9 cellular contexts compared by ENCODE assay signal in genomic region chr10:17645591-17646345, GRCh38. TPM values are rescaled to one million over a fixed set of nuclear protein-coding genes. Genes with fewer than 3 reads are reported as not detected.
DNase-seq lines count a peak whose midpoint lies in the region; ATAC-seq and TF ChIP-seq lines count a peak whose summit lies in the region.
"Had no signal": no experiment of that assay in that cellular context is flagged by ENCODE, and none has a peak within 500 bp of the region (broad histone marks: within the 10 kb centered on the region; RNA-seq: fewer than 3 reads in every experiment).

No MANE protein-coding gene starts in this region.

- ATAC-seq in GM18867 (IDR thresholded peaks at IDR 0.05; ENCODE audit: unreplicated experiment) = no peak

- no peaks in the 10 kb centered on the region for H3K36me3 ChIP-seq in brain microvascular endothelial cell (replicated peaks)
- H3K36me3 ChIP-seq in mucosa of stomach (ENCODE audit: control insufficient read depth, insufficient read depth, low read length) = no peaks in the 10 kb centered on the region
- H3K36me3 ChIP-seq: right lobe of liver had no signal

- in situ Hi-C loops in brain microvascular endothelial cell (cut with HindIII; ENCODE audit: low pct_ligation_motif_present, low sequenced_read_pairs) = no loop called here

- no peak for DNase-seq in AG10803 (ENCODE audit: low read depth)
- peak; percentile 39 for DNase-seq in HT1080 (ENCODE audit: low read depth)
- no peak for DNase-seq in brain microvascular endothelial cell
- no peak for DNase-seq in iPS-NIHi11 (ENCODE audit: low spot score)
- no peak for DNase-seq in NCI-H510A treated with DMSO at 0.1 percent for 48 hours (lab: John Stamatoyannopoulos, UW)
- DNase-seq in NCI-H146 treated with DMSO at 0.1 percent for 48 hours (lab: John Stamatoyannopoulos, UW; ENCODE audit: unreplicated experiment) = no peak
- DNase-seq: right lobe of liver had no signal

- no peak overlapping the region for H3K27ac ChIP-seq in brain microvascular endothelial cell
- H3K27ac ChIP-seq: right lobe of liver had no signal

- H3K4me1 ChIP-seq in mucosa of stomach (ENCODE audit: control insufficient read depth, insufficient read depth, low read length) = peaks cover 20% of the 10 kb centered on the region

- H3K4me3 ChIP-seq in AG10803 (ENCODE audit: low read length) = peak overlapping the region; percentile 97
- H3K4me3 ChIP-seq in brain microvascular endothelial cell (ENCODE audit: low read depth, low read length) = peak overlapping the region; percentile 96
- H3K4me3 ChIP-seq in mucosa of stomach (ENCODE audit: low read length) = no peak overlapping the region

- H3K27me3 ChIP-seq in brain microvascular endothelial cell (replicated peaks) (no peaks in the 10 kb centered on the region), mucosa of stomach (ENCODE audit: control insufficient read depth, insufficient read depth, low read length) (no peaks in the 10 kb centered on the region)
- H3K27me3 ChIP-seq: right lobe of liver had no signal

- TF ChIP-seq CTCF in AG10803 (conservative IDR thresholded peaks at IDR 0.05; ENCODE audit: low read length) = no peak
- no peak for TF ChIP-seq CTCF in brain microvascular endothelial cell (IDR thresholded peaks at IDR 0.05; ENCODE audit: low read depth, low read length, missing control alignments)

- peak overlapping the region; percentile 93 for H3K9ac ChIP-seq in mucosa of stomach (ENCODE audit: low read length)

- no peaks in the 10 kb centered on the region for H3K9me3 ChIP-seq in mucosa of stomach (ENCODE audit: control insufficient read depth, low read length)
- H3K9me3 ChIP-seq: right lobe of liver had no signal

RNA-seq across cellular contexts. Expression of gene STAM, which starts 1.8 kb away (rescaled TPM):
- 12.0 and 14.8 TPM in 2 replicates for total RNA-seq in HT1080 (2014; rRNA removed; shearing (Covaris generic))
- polyA plus RNA-seq in HT1080 (2015; cell fraction: cytosol; rRNA removed) = 15.9 and 21.3 TPM in 2 replicates
- 35.9 and 37.7 TPM in 2 replicates for polyA plus RNA-seq in HT1080 (2015; cell fraction: nucleus; rRNA removed)

RNA-seq across cellular contexts. Expression of gene HACD1, which starts 28.6 kb away (rescaled TPM):
- 30.2 and 37.5 TPM in 2 replicates for total RNA-seq in HT1080 (2014; rRNA removed; shearing (Covaris generic))
- 8.3 and 11.0 TPM in 2 replicates for polyA plus RNA-seq in HT1080 (2015; cell fraction: cytosol; rRNA removed)
- 5.6 and 10.7 TPM in 2 replicates for polyA plus RNA-seq in HT1080 (2015; cell fraction: nucleus; rRNA removed)
